12 cellular contexts compared by ENCODE assay signal in genomic region chr19:33226550-33227241, GRCh38. TPM values are rescaled to one million over a fixed set of nuclear protein-coding genes. Genes with fewer than 3 reads are reported as not detected.
DNase-seq lines count a peak whose midpoint lies in the region; ATAC-seq and TF ChIP-seq lines count a peak whose summit lies in the region.
"Had no signal": no experiment of that assay in that cellular context is flagged by ENCODE, and none has a peak within 500 bp of the region (broad histone marks: within the 10 kb centered on the region; RNA-seq: fewer than 3 reads in every experiment).

No MANE protein-coding gene starts in this region.

- ATAC-seq in Right ventricle myocardium superior (ENCODE audit: poor library complexity) (peak; percentile 15), lung (ENCODE audit: insufficient read depth, low FRiP score) (peak; percentile 55), HG03280 (IDR thresholded peaks at IDR 0.05; ENCODE audit: unreplicated experiment) (no peak)

- H3K27me3 ChIP-seq in lung (ENCODE audit: control insufficient read depth, insufficient read depth) (no peaks in the 10 kb centered on the region), vagina (peaks cover 30% of the 10 kb centered on the region)

- DNase-seq in Right ventricle myocardium superior (no peak), cardiac septum (ENCODE audit: low spot score) (no peak), astrocyte of the hippocampus (ENCODE audit: low read depth, low spot score) (peak; percentile 65), lung (ENCODE audit: low spot score) (peak; percentile 59), vagina (ENCODE audit: extremely low spot score in 2 of 2) (no peak), inferior parietal cortex (ENCODE audit: extremely low spot score) (no peak), activated gamma-delta T cell treated with Interleukin-2 at 50 U/mL for 16 hours (no peak)
- DNase-seq: activated naive CD4-positive, alpha-beta T cell treated with Interleukin-2 at 50 U/mL for 16 hours; DMS79 treated with DMSO at 0.1 percent for 48 hours; NCI-H1105 treated with DMSO at 0.1 percent for 48 hours had no signal

- H3K9me3 ChIP-seq in lung (ENCODE audit: control insufficient read depth in 2 of 2, insufficient read depth in 1 of 2, low read length in 1 of 2) (peaks cover 2 to 13% of the 10 kb centered on the region in 2 donors), vagina (peaks cover 9% of the 10 kb centered on the region)

- TF ChIP-seq CTCF in lung (IDR thresholded peaks at IDR 0.05; ENCODE audit: control extremely low read depth, extremely low read depth): no peak
- TF ChIP-seq CTCF in vagina (IDR thresholded peaks at IDR 0.05): no peak

- TF ChIP-seq POLR2A in vagina (IDR thresholded peaks at IDR 0.05): no peak

- H3K27ac ChIP-seq in lung (ENCODE audit: low read depth in 1 of 2, low read length in 1 of 2) (peak overlapping the region in 1 of 2 donors; percentile 5), vagina (no peak overlapping the region)

- 3% methylated on average over 46 to 66 of the region's 66 CpGs for WGBS in lung, 2 donors

- H3K36me3 ChIP-seq in lung (ENCODE audit: control insufficient read depth in 2 of 2, insufficient read depth in 2 of 2, low read length in 2 of 2) (no peaks in the 10 kb centered on the region), vagina (no peaks in the 10 kb centered on the region)

- no peak overlapping the region for H3K4me3 ChIP-seq in lung
- peak overlapping the region; percentile 20 to 28 for H3K4me3 ChIP-seq in vagina

- H3K4me1 ChIP-seq in lung (ENCODE audit: control insufficient read depth in 2 of 2, insufficient read depth in 2 of 2, low read length in 2 of 2) (peaks cover 0 to 6% of the 10 kb centered on the region in 2 donors), vagina (peaks cover 23% of the 10 kb centered on the region)

- intact Hi-C loops in Right ventricle myocardium superior (cut with DNase I): no loop called here
- intact Hi-C loops in cardiac septum (cut with DNase I): no loop called here
- intact Hi-C loops in vagina (cut with DNase I): no loop called here

RNA-seq across cellular contexts. Expression of gene SLC7A10, which starts 1.0 kb away (rescaled TPM):
- 0.13 TPM for total RNA-seq in Right ventricle myocardium superior
- not detected for total RNA-seq in cardiac septum
- total RNA-seq in lung: under 1 TPM; 0.21 to 0.71 TPM
- under 1 TPM; 0.02 to 0.10 TPM for polyA plus RNA-seq in lung
- total RNA-seq in vagina: 5.4 TPM
- total RNA-seq: liver had no signal
- polyA plus RNA-seq: liver had no signal

RNA-seq across cellular contexts. Expression of gene LRP3, which starts 32.6 kb away (rescaled TPM):
- total RNA-seq in Right ventricle myocardium superior (16.4 TPM), cardiac septum (22.4 TPM), lung (10 to 100 TPM; 16.4 to 18.2 TPM), vagina (20.6 TPM)
- polyA plus RNA-seq in lung: 10 to 100 TPM; 10.6 to 12.9 TPM

Comparison
In these comparisons a context has a peak if more than half of its experiments do, and no peak if none do; other contexts are left out.
1. DNase-seq: peak in astrocyte of the hippocampus (single experiment) and lung (single experiment); none in Right ventricle myocardium superior (single experiment), cardiac septum (single experiment), vagina (0 of 2), inferior parietal cortex (single experiment) and activated gamma-delta T cell treated with Interleukin-2 at 50 U/mL for 16 hours (single experiment).